30 cellular contexts compared by ENCODE assay signal in the genomic region with DNA sequence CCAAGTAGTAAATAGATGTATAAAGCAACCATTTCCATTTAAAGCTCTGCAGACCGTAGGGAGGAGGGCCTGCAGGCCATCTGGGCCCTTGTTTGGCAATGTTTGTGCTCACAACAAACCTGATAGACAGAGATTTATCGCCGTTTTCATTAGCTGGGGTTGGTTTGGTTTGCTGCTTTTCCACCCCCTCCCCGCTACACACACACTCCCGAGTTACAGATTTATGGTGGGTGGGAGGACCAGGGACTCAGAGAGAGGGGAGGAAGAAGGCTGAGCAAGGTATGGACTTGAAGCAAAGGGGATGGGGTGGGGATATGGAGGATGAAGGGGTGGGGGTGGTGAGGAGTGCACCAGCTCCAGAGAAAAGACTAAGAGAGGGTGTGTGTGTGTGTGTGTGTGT.
"Had no signal": no experiment of that assay in that cellular context is flagged by ENCODE, and none has a peak within 500 bp of the region (broad histone marks: within the 10 kb centered on the region; RNA-seq: fewer than 3 reads in every experiment).

No MANE protein-coding gene starts in this region.

- H3K9me3 ChIP-seq: adrenal gland, body of pancreas, colonic mucosa, upper lobe of left lung, vagina had no signal

- DNase-seq: activated CD4-positive, alpha-beta T cell treated with anti-CD3 and anti-CD28 coated beads for 48 hours; activated CD4-positive, alpha-beta T cell treated with anti-CD3 and anti-CD28 coated beads, Interleukin-2, amount 50 U/mL, for 48 hours; activated CD8-positive, alpha-beta memory T cell treated with anti-CD3 and anti-CD28 coated beads for 24 hours; activated effector memory CD4-positive, alpha-beta T cell treated with anti-CD3 and anti-CD28 coated beads, Interleukin-2, amount 50 U/mL, for 16 hours; activated naive CD4-positive, alpha-beta T cell treated with anti-CD3 and anti-CD28 coated beads for 36 hours; activated naive CD8-positive, alpha-beta T cell treated with anti-CD3 and anti-CD28 coated beads for 36 hours; activated T-cell treated with anti-CD3 and anti-CD28 coated beads, Interleukin-2, amount 50 U/mL, for 1 hour; adrenal gland; aorta; body of pancreas; cerebellar nuclear complex; colonic mucosa; effector CD8-positive, alpha-beta T cell; glutamatergic neuron; mammary epithelial cell; naive B cell; small intestine; stimulated activated CD4-positive, alpha-beta T cell treated with anti-CD3 and anti-CD28 coated beads, Interleukin-4, amount 100 ng/mL, for 24 hours; stimulated activated naive CD8-positive, alpha-beta T cell treated with anti-CD3 and anti-CD28 coated beads, Interleukin-15, amount 100 ng/mL, for 72 hours; substantia nigra; T-helper 9 cell; upper lobe of left lung had no signal

- H3K27me3 ChIP-seq: body of pancreas, vagina had no signal

- FAIRE-seq: frontal cortex, islet of Langerhans, small intestine, TTC549 had no signal

- H3K4me3 ChIP-seq: adrenal gland, body of pancreas, cardiac muscle cell, colonic mucosa, upper lobe of left lung, vagina had no signal

- H3K36me3 ChIP-seq: adrenal gland, cardiac muscle cell, colonic mucosa, upper lobe of left lung, vagina had no signal

- ATAC-seq: body of pancreas; sciatic nerve; stimulated activated effector memory CD8-positive, alpha-beta T cell treated with anti-CD3 and anti-CD28 coated beads, Interleukin-12 subunit alpha, Interleukin-12 subunit beta, amount 100 ng/mL, for 72 hours; stimulated activated naive CD8-positive, alpha-beta T cell treated with anti-CD3 and anti-CD28 coated beads, Interleukin-15, amount 100 ng/mL, for 72 hours had no signal

- H3K27ac ChIP-seq: adrenal gland, body of pancreas, cardiac muscle cell, colonic mucosa, upper lobe of left lung, vagina, VCaP had no signal
